8 cellular contexts compared by ENCODE assay signal in the genomic region with DNA sequence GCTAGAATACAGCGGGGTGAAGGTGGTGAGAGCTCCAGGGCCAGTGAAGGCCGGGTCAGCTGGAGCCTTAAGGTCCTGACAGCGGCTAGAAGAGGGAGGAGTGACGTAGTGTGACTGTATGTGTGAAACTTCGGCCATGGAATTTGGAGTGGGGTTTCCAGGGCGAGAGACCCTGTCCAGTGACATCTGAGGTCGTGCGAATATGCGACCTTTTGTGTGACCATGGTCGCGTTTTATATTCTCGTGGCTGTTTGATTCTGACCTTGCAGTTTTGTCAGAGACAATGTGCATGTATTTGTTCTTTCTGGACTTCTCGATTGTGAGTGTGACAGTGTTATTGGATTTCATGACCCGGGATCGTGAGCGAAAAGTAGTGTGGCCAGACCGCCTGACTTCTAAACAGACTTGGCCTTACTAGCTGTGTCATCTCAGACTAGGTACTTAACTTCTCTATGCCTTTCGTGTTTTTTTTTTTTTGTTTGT. TPM values are rescaled to one million over a fixed set of nuclear protein-coding genes. Genes with fewer than 3 reads are reported as not detected.
DNase-seq lines count a peak whose midpoint lies in the region; ATAC-seq and TF ChIP-seq lines count a peak whose summit lies in the region.

No MANE protein-coding gene starts in this region.

- no peak for DNase-seq in AG04449 (ENCODE audit: low read depth, low spot score)
- DNase-seq in Jurkat, Clone E6-1 (ENCODE audit: low read depth, low spot score): no peak
- no peak for DNase-seq in chondrocyte (ENCODE audit: low spot score)
- DNase-seq in NCI-H774 (lab: John Stamatoyannopoulos, UW): no peak
- no peak for DNase-seq in mucosa of gallbladder (ENCODE audit: low spot score)
- DNase-seq in NCI-H524 treated with DMSO at 0.1 percent for 48 hours (lab: John Stamatoyannopoulos, UW): no peak

- H3K4me1 Mint-ChIP-seq in chondrocyte (ENCODE audit: low read depth): peaks cover 37% of the 10 kb centered on the region

- peak overlapping the region; percentile 99 for H3K4me3 Mint-ChIP-seq in chondrocyte (ENCODE audit: unreplicated experiment)

- peaks cover 6 to 7% of the 10 kb centered on the region in 2 donors for H3K9me3 ChIP-seq in muscle layer of duodenum (ENCODE audit: control insufficient read depth in 1 of 2, low read length in 2 of 2)

- H3K4me1 ChIP-seq in muscle layer of duodenum (ENCODE audit: control insufficient read depth in 1 of 2, insufficient read depth in 2 of 2, low read length in 2 of 2): peaks cover 0 to 16% of the 10 kb centered on the region in 2 donors

- no peak for ATAC-seq in HG03565 (IDR thresholded peaks at IDR 0.05; ENCODE audit: unreplicated experiment)

- no peaks in the 10 kb centered on the region for H3K27me3 Mint-ChIP-seq in chondrocyte (ENCODE audit: low read depth)

- H3K4me3 ChIP-seq in AG04449 (ENCODE audit: low read depth, low read length) (peak overlapping the region; percentile 86), muscle layer of duodenum (ENCODE audit: low read depth in 1 of 2, low read length in 2 of 2) (peak overlapping the region; percentile 81 to 95)
- peak overlapping the region; percentile 81 for H3K4me3 ChIP-seq in Jurkat, Clone E6-1 (ENCODE audit: low read length)

- peaks cover 18% of the 10 kb centered on the region for H3K9me3 Mint-ChIP-seq in chondrocyte (ENCODE audit: low read depth)

- peak overlapping the region; percentile 53 for H3K27ac ChIP-seq in muscle layer of duodenum (ENCODE audit: low read length)

- peaks cover 6 to 36% of the 10 kb centered on the region in 2 donors for H3K36me3 ChIP-seq in muscle layer of duodenum (ENCODE audit: control insufficient read depth in 1 of 2, insufficient read depth in 2 of 2, low read length in 2 of 2)

- peak overlapping the region; percentile 98 for H3K27ac Mint-ChIP-seq in chondrocyte (ENCODE audit: unreplicated experiment)

- no peak for TF ChIP-seq CTCF in AG04449 (IDR thresholded peaks at IDR 0.05; ENCODE audit: insufficient read depth, low read length, missing control alignments)
- no peak for TF ChIP-seq CTCF in chondrocyte (IDR thresholded peaks at IDR 0.05)

- CTCF ChIA-PET in AG04449 (lab: Yijun Ruan, JAX): no interaction called here

- no peaks in the 10 kb centered on the region for H3K27me3 ChIP-seq in muscle layer of duodenum (ENCODE audit: low read depth, low read length)

- POLR2A ChIA-PET in AG04449 (lab: Yijun Ruan, JAX): interaction anchor here (0.8 to 1.5 kb wide), 2 partner anchors 97 to 313 kb away, joined by 3 to 6 read pairs; a partner anchor contains a TSS

- H3K36me3 Mint-ChIP-seq in chondrocyte (ENCODE audit: low read depth): peaks cover 19% of the 10 kb centered on the region

RNA-seq across cellular contexts. Expression of a gene that starts 0.4 kb away (rescaled TPM):
- polyA plus RNA-seq in Jurkat, Clone E6-1 (2012; ENCODE audit: insufficient read depth, insufficient read length): 7.2 TPM
- total RNA-seq in chondrocyte (6.8 to 9.6 TPM (median 7.4 TPM) in 3 replicates), mucosa of gallbladder (7.0 TPM)

RNA-seq across cellular contexts. Expression of a gene that starts 1.5 kb away (rescaled TPM):
- polyA plus RNA-seq in Jurkat, Clone E6-1 (2012; ENCODE audit: insufficient read depth, insufficient read length): 2.8 TPM
- 6.5 to 7.6 TPM (median 6.8 TPM) in 3 replicates for total RNA-seq in chondrocyte
- 7.7 TPM for total RNA-seq in mucosa of gallbladder

RNA-seq across cellular contexts. Expression of a gene that starts 39.1 kb away (rescaled TPM):
- not detected for polyA plus RNA-seq in Jurkat, Clone E6-1 (2012; ENCODE audit: insufficient read depth, insufficient read length)
- total RNA-seq in chondrocyte: 7.9 to 14.3 TPM (median 8.5 TPM) in 3 replicates
- total RNA-seq in mucosa of gallbladder: 10.8 TPM
